ENCODE assay signal across 15 cellular contexts in the genomic region with DNA sequence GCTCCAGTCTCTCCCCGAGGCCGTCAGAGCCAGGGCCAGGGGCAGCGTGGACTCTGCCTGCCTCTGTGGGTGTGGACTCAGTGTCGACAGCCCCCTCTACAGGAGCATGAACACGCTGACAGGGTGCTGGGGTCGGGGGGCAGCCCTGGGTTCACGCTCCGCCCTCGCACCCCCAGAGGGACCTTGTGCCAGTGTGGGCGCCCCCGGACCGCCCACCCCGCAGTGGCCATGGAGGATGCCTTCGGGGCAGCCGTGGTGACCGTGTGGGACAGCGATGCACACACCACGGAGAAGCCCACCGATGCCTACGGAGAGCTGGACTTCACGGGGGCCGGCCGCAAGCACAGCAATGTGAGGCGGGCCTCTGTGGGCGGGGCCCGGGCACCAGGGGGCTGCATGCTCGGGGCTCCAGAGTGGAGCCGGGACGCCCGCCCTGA. TPM values are rescaled to one million over a fixed set of nuclear protein-coding genes. Genes with fewer than 3 reads are reported as not detected.
DNase-seq lines count a peak whose midpoint lies in the region; ATAC-seq and TF ChIP-seq lines count a peak whose summit lies in the region.
"Had no signal": no experiment of that assay in that cellular context is flagged by ENCODE, and none has a peak within 500 bp of the region (broad histone marks: within the 10 kb centered on the region; RNA-seq: fewer than 3 reads in every experiment).

No MANE protein-coding gene starts in this region.

- TF ChIP-seq CTCF in BE2C (IDR thresholded peaks at IDR 0.05; ENCODE audit: low read depth, low read length): 0 out of 2 replicates have a peak, but pooled peaks have one; percentile 11
- peak; percentile 29 for TF ChIP-seq CTCF in retinal pigment epithelial cell (conservative IDR thresholded peaks at IDR 0.05; ENCODE audit: low read depth, low read length)

- DNase-seq in BE2C: no peak
- DNase-seq in caudate nucleus (lab: John Stamatoyannopoulos, UW): peak in 1 of 61 donors; percentile 38
- peak; percentile 64 for DNase-seq in iPS-NIHi11 (ENCODE audit: low spot score)
- DNase-seq in retinal pigment epithelial cell (ENCODE audit: low read depth): no peak
- no peak for DNase-seq in activated effector memory CD4-positive, alpha-beta T cell treated with anti-CD3 and anti-CD28 coated beads, Interleukin-2, amount 50 U/mL, for 16 hours
- no peak for DNase-seq in NCI-H1092 treated with DMSO at 0.1 percent for 48 hours (lab: John Stamatoyannopoulos, UW)
- DNase-seq: DMS53; NCI-H446; stimulated activated CD4-positive, alpha-beta T cell treated with anti-CD3 and anti-CD28 coated beads, Interleukin-2, amount 100 ng/mL, for 24 hours; stimulated activated naive CD4-positive, alpha-beta T cell; T-helper 9 cell had no signal

- no peak for ATAC-seq in GM21515 (IDR thresholded peaks at IDR 0.05; ENCODE audit: unreplicated experiment)
- ATAC-seq in HG02973 (IDR thresholded peaks at IDR 0.05; ENCODE audit: unreplicated experiment): no peak

- no peaks in the 10 kb centered on the region for H3K9me3 ChIP-seq in BE2C
- H3K9me3 ChIP-seq: neutrophil had no signal

- H3K36me3 ChIP-seq in BE2C: no peaks in the 10 kb centered on the region
- H3K36me3 ChIP-seq: neutrophil had no signal

- no peak overlapping the region for H3K4me3 ChIP-seq in BE2C (ENCODE audit: low read depth, low read length)
- H3K4me3 ChIP-seq in retinal pigment epithelial cell (ENCODE audit: low read length): no peak overlapping the region

- no peaks in the 10 kb centered on the region; the same call in 1 of the 2 replicates for H3K27me3 ChIP-seq in BE2C

- H3K27ac ChIP-seq in caudate nucleus (ENCODE audit: low read depth, low read length): peak overlapping the region; percentile 17
- H3K27ac ChIP-seq: epithelial cell of prostate, neutrophil had no signal

- H3K4me1 ChIP-seq in BE2C: no peaks in the 10 kb centered on the region

RNA-seq across cellular contexts. Expression of gene TRPM4, which starts 8.3 kb away (rescaled TPM):
- polyA plus RNA-seq in BE2C (2012; ENCODE audit: insufficient read depth, insufficient read length, low read depth): 4.1 TPM

RNA-seq across cellular contexts. Expression of gene HRC, which starts 10.7 kb away (rescaled TPM):
- 0.22 TPM for polyA plus RNA-seq in BE2C (2012; ENCODE audit: insufficient read depth, insufficient read length, low read depth)

RNA-seq across cellular contexts. Expression of gene PPFIA3, which starts 46.5 kb away (rescaled TPM):
- 44.4 TPM for polyA plus RNA-seq in BE2C (2012; ENCODE audit: insufficient read depth, insufficient read length, low read depth)

RNA-seq across cellular contexts. Expression of gene C19orf73, which starts 46.9 kb away (rescaled TPM):
- 1.3 TPM for polyA plus RNA-seq in BE2C (2012; ENCODE audit: insufficient read depth, insufficient read length, low read depth)

RNA-seq across cellular contexts. Expression of gene LIN7B, which starts 51.7 kb away (rescaled TPM):
- polyA plus RNA-seq in BE2C (2012; ENCODE audit: insufficient read depth, insufficient read length, low read depth): 22.0 TPM
